ENCODE assay signal across 16 cellular contexts in the genomic region with DNA sequence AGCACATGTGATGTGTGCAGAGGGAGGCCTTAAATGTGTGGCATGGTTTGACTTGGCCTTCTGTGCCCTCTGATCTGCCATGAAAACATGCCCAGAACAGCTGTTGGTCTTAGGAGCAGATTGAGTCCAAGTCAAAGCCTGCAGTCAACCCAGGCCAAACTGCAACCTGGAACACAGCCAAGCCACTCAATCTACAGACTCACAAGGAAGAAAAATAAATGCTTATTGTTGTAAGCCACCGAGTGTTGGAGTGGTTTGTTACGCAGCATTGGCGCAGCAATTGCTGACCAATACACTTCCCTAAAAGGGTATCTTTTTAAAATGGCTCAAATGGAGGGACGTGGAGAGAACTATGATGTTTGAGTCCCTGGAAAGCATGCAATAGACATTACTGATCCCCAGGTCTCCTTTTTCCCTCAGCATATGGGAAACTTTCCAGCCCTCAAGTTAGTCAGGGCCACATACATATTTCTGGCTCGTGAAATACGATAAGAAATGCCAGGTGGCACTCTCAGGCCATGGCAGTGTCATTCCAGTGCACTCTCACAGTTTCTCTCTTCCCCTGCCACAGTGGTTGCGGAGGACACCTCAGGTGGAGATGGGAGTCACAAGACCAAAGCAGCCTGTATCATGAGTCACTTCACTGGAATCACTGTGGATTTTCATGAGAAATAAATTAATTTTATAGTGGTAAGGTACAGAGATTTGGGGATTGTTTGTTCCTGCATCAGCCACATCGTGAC.
DNase-seq lines count a peak whose midpoint lies in the region; ATAC-seq and TF ChIP-seq lines count a peak whose summit lies in the region.
"Had no signal": no experiment of that assay in that cellular context is flagged by ENCODE, and none has a peak within 500 bp of the region (broad histone marks: within the 10 kb centered on the region; RNA-seq: fewer than 3 reads in every experiment).

No MANE protein-coding gene starts in this region.

- peaks cover 3% of the 10 kb centered on the region for H3K27me3 Mint-ChIP-seq in activated CD8-positive, alpha-beta T cell treated with anti-CD3 and anti-CD28 coated beads, Interleukin-2, amount 10 ng/mL, durations not matched to agents 7 days and 5 days (ENCODE audit: low read depth)
- H3K27me3 Mint-ChIP-seq in activated CD8-positive, alpha-beta T cell treated with anti-CD3 and anti-CD28 coated beads for 36 hours = peaks cover 5% of the 10 kb centered on the region
- peaks cover 5% of the 10 kb centered on the region for H3K27me3 Mint-ChIP-seq in endodermal cell (ENCODE audit: insufficient read depth)
- peaks cover 26% of the 10 kb centered on the region for H3K27me3 Mint-ChIP-seq in type B pancreatic cell

- H3K4me3 Mint-ChIP-seq in activated CD8-positive, alpha-beta T cell treated with anti-CD3 and anti-CD28 coated beads, Interleukin-2, amount 10 ng/mL, durations not matched to agents 7 days and 5 days = no peak overlapping the region
- no peak overlapping the region for H3K4me3 Mint-ChIP-seq in activated CD8-positive, alpha-beta T cell treated with anti-CD3 and anti-CD28 coated beads for 36 hours
- no peak overlapping the region for H3K4me3 Mint-ChIP-seq in endodermal cell
- no peak overlapping the region for H3K4me3 Mint-ChIP-seq in type B pancreatic cell
- H3K4me3 Mint-ChIP-seq: CD8-positive, alpha-beta memory T cell had no signal

- intact Hi-C loops in activated CD8-positive, alpha-beta T cell treated with anti-CD3 and anti-CD28 coated beads for 36 hours (cut with micrococcal nuclease) = no loop called here
- intact Hi-C loops in right lobe of liver (cut with DNase I) = no loop called here

- peaks cover 14% of the 10 kb centered on the region for H3K9me3 ChIP-seq in endodermal cell (ENCODE audit: control insufficient read depth, low read length)
- H3K9me3 ChIP-seq in right lobe of liver = no peaks in the 10 kb centered on the region

- H3K27me3 ChIP-seq in endodermal cell (ENCODE audit: control insufficient read depth, insufficient read depth, low read length, poor library complexity, severe bottlenecking) (no peaks in the 10 kb centered on the region), right lobe of liver (no peaks in the 10 kb centered on the region)
- H3K27me3 ChIP-seq: BLaER1 had no signal

- H3K36me3 ChIP-seq in endodermal cell (ENCODE audit: control insufficient read depth, insufficient read depth, low read length) = no peaks in the 10 kb centered on the region
- H3K36me3 ChIP-seq in right lobe of liver = no peaks in the 10 kb centered on the region
- H3K36me3 ChIP-seq: BLaER1 had no signal

- H3K36me3 Mint-ChIP-seq in activated CD8-positive, alpha-beta T cell treated with anti-CD3 and anti-CD28 coated beads, Interleukin-2, amount 10 ng/mL, durations not matched to agents 7 days and 5 days (ENCODE audit: low read depth) = no peaks in the 10 kb centered on the region
- H3K36me3 Mint-ChIP-seq in activated CD8-positive, alpha-beta T cell treated with anti-CD3 and anti-CD28 coated beads for 36 hours (ENCODE audit: low read depth) = no peaks in the 10 kb centered on the region
- H3K36me3 Mint-ChIP-seq in endodermal cell (ENCODE audit: low read depth) = peaks cover 5% of the 10 kb centered on the region
- no peaks in the 10 kb centered on the region for H3K36me3 Mint-ChIP-seq in type B pancreatic cell
- H3K36me3 Mint-ChIP-seq: CD8-positive, alpha-beta memory T cell had no signal

- H3K9ac ChIP-seq in endodermal cell (ENCODE audit: extremely low read depth, low read length, poor library complexity, severe bottlenecking) = no peak overlapping the region
- H3K9ac ChIP-seq: BLaER1 had no signal

- CTCF ChIA-PET in activated CD8-positive, alpha-beta T cell treated with anti-CD3 and anti-CD28 coated beads, Interleukin-2, amount 10 ng/mL, durations not matched to agents 7 days and 5 days (lab: Charles Lee) = interaction anchor here (1.1 kb wide), 1 partner anchor 289 kb away, joined by 3 read pairs; no protein-coding TSS in a partner anchor
- CTCF ChIA-PET in activated CD8-positive, alpha-beta T cell treated with anti-CD3 and anti-CD28 coated beads for 36 hours (lab: Charles Lee) = no interaction called here

- H3K4me1 ChIP-seq in endodermal cell (ENCODE audit: control insufficient read depth, insufficient read depth, low read length) (peaks cover 12% of the 10 kb centered on the region), right lobe of liver (peaks cover 0 to 48% (median 18%) of the 10 kb centered on the region in 4 donors)

- POLR2A ChIA-PET in activated CD8-positive, alpha-beta T cell treated with anti-CD3 and anti-CD28 coated beads, Interleukin-2, amount 10 ng/mL, durations not matched to agents 7 days and 5 days (lab: Charles Lee) = no interaction called here
- POLR2A ChIA-PET in activated CD8-positive, alpha-beta T cell treated with anti-CD3 and anti-CD28 coated beads for 36 hours (lab: Charles Lee) = no interaction called here

- H3K9me3 Mint-ChIP-seq in activated CD8-positive, alpha-beta T cell treated with anti-CD3 and anti-CD28 coated beads, Interleukin-2, amount 10 ng/mL, durations not matched to agents 7 days and 5 days (ENCODE audit: insufficient read depth) = no peaks in the 10 kb centered on the region
- peaks cover 5% of the 10 kb centered on the region for H3K9me3 Mint-ChIP-seq in activated CD8-positive, alpha-beta T cell treated with anti-CD3 and anti-CD28 coated beads for 36 hours
- H3K9me3 Mint-ChIP-seq in endodermal cell (peaks cover 20% of the 10 kb centered on the region), type B pancreatic cell (no peaks in the 10 kb centered on the region)
- H3K9me3 Mint-ChIP-seq: CD8-positive, alpha-beta memory T cell had no signal

- TF ChIP-seq CTCF in activated CD8-positive, alpha-beta T cell treated with anti-CD3 and anti-CD28 coated beads for 36 hours (IDR thresholded peaks at IDR 0.05) = no peak
- TF ChIP-seq CTCF in endodermal cell (conservative IDR thresholded peaks at IDR 0.05) (no peak), right lobe of liver (IDR thresholded peaks at IDR 0.05) (no peak), type B pancreatic cell (conservative IDR thresholded peaks at IDR 0.05) (no peak)

- WGBS in endodermal cell (ENCODE audit: insufficient coverage in 1 of 2, insufficient read length in 1 of 2), 2 experiments = 90 to 93% methylated on average over 7 to 8 of the region's 8 CpGs
- WGBS in right lobe of liver (ENCODE audit: insufficient coverage, low coverage, low lambda C conversion rate, missing lambda C conversion rate) = 51% methylated on average over 5 of the region's 8 CpGs

- H3K4me3 ChIP-seq in endodermal cell (ENCODE audit: low read length) (no peak overlapping the region), right lobe of liver (no peak overlapping the region)
- H3K4me3 ChIP-seq: BLaER1 had no signal

- no peak overlapping the region for H3K27ac ChIP-seq in endodermal cell (ENCODE audit: low read depth, low read length)
- H3K27ac ChIP-seq in right lobe of liver = peak overlapping the region; percentile 78 to 85 (median 81)
- H3K27ac ChIP-seq: BLaER1, HL-60 had no signal

- DNase-seq in activated CD8-positive, alpha-beta T cell treated with anti-CD3 and anti-CD28 coated beads, Interleukin-2, amount 10 ng/mL, durations not matched to agents 7 days and 5 days = peak; percentile 1
- no peak for DNase-seq in activated CD8-positive, alpha-beta T cell treated with anti-CD3 and anti-CD28 coated beads for 36 hours
- peak; percentile 32 for DNase-seq in endodermal cell
- DNase-seq in right lobe of liver = peak in 2 of 3 donors; percentile 55 to 62
- peak; percentile 16 for DNase-seq in type B pancreatic cell (ENCODE audit: extremely low spot score, unreplicated experiment)
- no peak for DNase-seq in amygdala (lab: John Stamatoyannopoulos, UW)
- DNase-seq in NCI-H1417 (lab: John Stamatoyannopoulos, UW) = no peak
- DNase-seq in stimulated activated CD4-positive, alpha-beta T cell treated with anti-CD3 and anti-CD28 coated beads, Interleukin-4, amount 100 ng/mL, for 24 hours = no peak
- DNase-seq: CD8-positive, alpha-beta memory T cell; DND-41; MV-4-11; NCI-H1436; NCI-H2081 had no signal

- no peak for TF ChIP-seq POLR2A in right lobe of liver (IDR thresholded peaks at IDR 0.05)

- no peak for ATAC-seq in activated CD8-positive, alpha-beta T cell treated with anti-CD3 and anti-CD28 coated beads, Interleukin-2, amount 10 ng/mL, durations not matched to agents 7 days and 5 days
- ATAC-seq in activated CD8-positive, alpha-beta T cell treated with anti-CD3 and anti-CD28 coated beads for 36 hours = no peak
- ATAC-seq in right lobe of liver = peak in 3 of 4 donors; percentile 3 to 26 (median 12)
- ATAC-seq: HCT116 had no signal

- H3K4me1 Mint-ChIP-seq in activated CD8-positive, alpha-beta T cell treated with anti-CD3 and anti-CD28 coated beads, Interleukin-2, amount 10 ng/mL, durations not matched to agents 7 days and 5 days (ENCODE audit: low read depth) = peaks cover 14% of the 10 kb centered on the region
- no peaks in the 10 kb centered on the region for H3K4me1 Mint-ChIP-seq in activated CD8-positive, alpha-beta T cell treated with anti-CD3 and anti-CD28 coated beads for 36 hours (ENCODE audit: low read depth)
- peaks cover 22% of the 10 kb centered on the region for H3K4me1 Mint-ChIP-seq in endodermal cell
- H3K4me1 Mint-ChIP-seq in type B pancreatic cell (ENCODE audit: unreplicated experiment) = peaks cover 10% of the 10 kb centered on the region

- no peak overlapping the region for H3K27ac Mint-ChIP-seq in activated CD8-positive, alpha-beta T cell treated with anti-CD3 and anti-CD28 coated beads, Interleukin-2, amount 10 ng/mL, durations not matched to agents 7 days and 5 days
- H3K27ac Mint-ChIP-seq in activated CD8-positive, alpha-beta T cell treated with anti-CD3 and anti-CD28 coated beads for 36 hours = no peak overlapping the region
- H3K27ac Mint-ChIP-seq in endodermal cell (no peak overlapping the region), type B pancreatic cell (no peak overlapping the region)
- H3K27ac Mint-ChIP-seq: CD8-positive, alpha-beta memory T cell had no signal

Comparison
In these comparisons a context has a peak if more than half of its experiments do, and no peak if none do; other contexts are left out.
1. DNase-seq: peak in activated CD8-positive, alpha-beta T cell treated with anti-CD3 and anti-CD28 coated beads, Interleukin-2, amount 10 ng/mL, durations not matched to agents 7 days and 5 days (single experiment), endodermal cell (single experiment), right lobe of liver (2 of 3) and type B pancreatic cell (single experiment); none in activated CD8-positive, alpha-beta T cell treated with anti-CD3 and anti-CD28 coated beads for 36 hours (single experiment), amygdala (0 of 56), NCI-H1417 (0 of 3) and stimulated activated CD4-positive, alpha-beta T cell treated with anti-CD3 and anti-CD28 coated beads, Interleukin-4, amount 100 ng/mL, for 24 hours (single experiment).
2. ATAC-seq: peak in right lobe of liver (3 of 4); none in activated CD8-positive, alpha-beta T cell treated with anti-CD3 and anti-CD28 coated beads, Interleukin-2, amount 10 ng/mL, durations not matched to agents 7 days and 5 days (single experiment) and activated CD8-positive, alpha-beta T cell treated with anti-CD3 and anti-CD28 coated beads for 36 hours (single experiment).